Comparison of ENCODE assay signal across 8 cellular contexts in the genomic region with DNA sequence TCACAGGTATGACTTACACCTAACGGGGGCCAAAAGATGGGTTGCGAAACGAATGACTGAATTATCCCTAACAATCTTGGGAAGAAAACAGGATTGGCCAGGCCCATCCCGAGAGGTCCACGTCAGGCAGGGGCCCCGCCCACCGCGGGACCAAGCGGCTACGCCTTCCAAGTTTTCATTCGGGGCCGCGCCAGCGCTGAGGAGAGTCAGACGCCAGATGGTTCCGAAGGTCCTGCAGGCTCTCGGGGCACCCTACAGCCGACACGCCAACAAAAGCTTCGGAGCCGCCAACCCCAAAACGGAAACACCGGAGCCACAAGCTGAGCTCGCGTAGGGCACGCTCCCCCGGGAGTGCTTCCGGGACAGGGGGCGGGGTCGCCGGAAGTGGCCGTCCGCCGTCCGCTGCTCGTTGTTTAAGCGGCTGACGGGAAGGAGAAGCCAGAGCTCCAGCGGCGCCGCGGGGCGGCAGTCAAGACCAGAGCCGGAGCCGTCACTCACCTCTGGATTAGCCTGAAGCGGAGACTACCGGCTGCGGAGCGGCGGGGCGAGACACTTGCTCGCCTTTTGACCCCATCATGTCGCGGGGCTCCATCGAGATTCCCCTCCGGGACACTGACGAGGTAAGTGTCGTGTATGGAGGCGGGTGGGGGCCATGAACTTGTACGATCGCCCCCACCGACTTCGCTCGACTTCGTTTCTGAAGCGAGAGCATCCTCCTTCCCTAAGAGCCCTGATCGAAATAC. TPM values are rescaled to one million over a fixed set of nuclear protein-coding genes. Genes with fewer than 3 reads are reported as not detected.
A peak's percentile ranks its signal among the peaks of the same experiment; 100 is the strongest.
DNase-seq lines count a peak whose midpoint lies in the region; ATAC-seq and TF ChIP-seq lines count a peak whose summit lies in the region.

Gene CTR9 (plus strand): TSS at position 409 of the 743 bp plus-strand sequence. CDS start 167 bp downstream, at position 576.

- no peaks in the 10 kb centered on the region for H3K9me3 ChIP-seq in mucosa of descending colon

- peak; percentile 94 for ATAC-seq in GM21529 (IDR thresholded peaks at IDR 0.05; ENCODE audit: unreplicated experiment)
- ATAC-seq in mucosa of descending colon: peak; percentile 99

- TF ChIP-seq CTCF in epithelial cell of esophagus (IDR thresholded peaks at IDR 0.05; ENCODE audit: insufficient read depth, low read depth, low read length, missing control alignments) (peak; percentile 39), mucosa of descending colon (IDR thresholded peaks at IDR 0.05) (no peak)

- peaks cover 7% of the 10 kb centered on the region for H3K4me1 ChIP-seq in mucosa of descending colon (ENCODE audit: low read depth)

- no peak for TF ChIP-seq RAD21 in Ishikawa (IDR thresholded peaks at IDR 0.05; ENCODE audit: low read depth)

- DNase-seq in DMS153 treated with DMSO at 0.1 percent for 48 hours (lab: John Stamatoyannopoulos, UW; ENCODE audit: unreplicated experiment) (peak; percentile 94), OCI-M2 (lab: John Stamatoyannopoulos, UW; ENCODE audit: unreplicated experiment) (peak; percentile 65), activated T-cell treated with anti-CD3 and anti-CD28 coated beads for 4 hours (peak; percentile 81), epithelial cell of esophagus (ENCODE audit: low read depth) (peak; percentile 97), mucosa of descending colon (peak; percentile 95 to 97 (median 96))
- DNase-seq in stimulated activated CD8-positive, alpha-beta memory T cell treated with anti-CD3 and anti-CD28 coated beads, Interleukin-4, amount 100 ng/mL, for 4 hours (ENCODE audit: low read depth in 2 of 2, low spot score in 1 of 2): peak; percentile 72 to 80

- no peaks in the 10 kb centered on the region for H3K36me3 ChIP-seq in mucosa of descending colon (ENCODE audit: low read depth)

- TF ChIP-seq EP300 in Ishikawa (IDR thresholded peaks at IDR 0.05; ENCODE audit: borderline replicate concordance): no peak

- intact Hi-C loops in mucosa of descending colon (cut with DNase I, micrococcal nuclease): no loop called here

- H3K4me3 ChIP-seq in epithelial cell of esophagus (ENCODE audit: low read length): peak within 1 kb of the TSS; percentile 94
- peak within 1 kb of the TSS; percentile 65 for H3K4me3 ChIP-seq in mucosa of descending colon

TF ChIP-seq in Ishikawa, 13 proteins besides CTCF, POLR2A, EP300 and RAD21:
- TF ChIP-seq USF1 (IDR thresholded peaks at IDR 0.05) (0 out of 2 replicates have a peak, but pooled peaks have one; percentile 8), TAF1 (IDR thresholded peaks at IDR 0.05; ENCODE audit: low read depth) (peak; percentile 91), CEBPB (IDR thresholded peaks at IDR 0.05) (peak; percentile 95), EGR1 (IDR thresholded peaks at IDR 0.05) (peak; percentile 43; the same call in 1 of the 2 replicates), NFIC (IDR thresholded peaks at IDR 0.05) (no peak), FOXM1 (IDR thresholded peaks at IDR 0.05; ENCODE audit: borderline replicate concordance, low read depth) (no peak), TEAD4 (IDR thresholded peaks at IDR 0.05) (no peak; the same call in 1 of the 2 replicates), TCF12 (IDR thresholded peaks at IDR 0.05; ENCODE audit: low read depth) (peak; percentile 65; the same call in 1 of the 2 replicates), CREB1 (IDR thresholded peaks at IDR 0.05; ENCODE audit: low read depth) (peak; percentile 54), YY1 (IDR thresholded peaks at IDR 0.05; ENCODE audit: low read depth) (0 out of 2 replicates have a peak, but pooled peaks have one; percentile 57)
- TF ChIP-seq, protein P1, sequence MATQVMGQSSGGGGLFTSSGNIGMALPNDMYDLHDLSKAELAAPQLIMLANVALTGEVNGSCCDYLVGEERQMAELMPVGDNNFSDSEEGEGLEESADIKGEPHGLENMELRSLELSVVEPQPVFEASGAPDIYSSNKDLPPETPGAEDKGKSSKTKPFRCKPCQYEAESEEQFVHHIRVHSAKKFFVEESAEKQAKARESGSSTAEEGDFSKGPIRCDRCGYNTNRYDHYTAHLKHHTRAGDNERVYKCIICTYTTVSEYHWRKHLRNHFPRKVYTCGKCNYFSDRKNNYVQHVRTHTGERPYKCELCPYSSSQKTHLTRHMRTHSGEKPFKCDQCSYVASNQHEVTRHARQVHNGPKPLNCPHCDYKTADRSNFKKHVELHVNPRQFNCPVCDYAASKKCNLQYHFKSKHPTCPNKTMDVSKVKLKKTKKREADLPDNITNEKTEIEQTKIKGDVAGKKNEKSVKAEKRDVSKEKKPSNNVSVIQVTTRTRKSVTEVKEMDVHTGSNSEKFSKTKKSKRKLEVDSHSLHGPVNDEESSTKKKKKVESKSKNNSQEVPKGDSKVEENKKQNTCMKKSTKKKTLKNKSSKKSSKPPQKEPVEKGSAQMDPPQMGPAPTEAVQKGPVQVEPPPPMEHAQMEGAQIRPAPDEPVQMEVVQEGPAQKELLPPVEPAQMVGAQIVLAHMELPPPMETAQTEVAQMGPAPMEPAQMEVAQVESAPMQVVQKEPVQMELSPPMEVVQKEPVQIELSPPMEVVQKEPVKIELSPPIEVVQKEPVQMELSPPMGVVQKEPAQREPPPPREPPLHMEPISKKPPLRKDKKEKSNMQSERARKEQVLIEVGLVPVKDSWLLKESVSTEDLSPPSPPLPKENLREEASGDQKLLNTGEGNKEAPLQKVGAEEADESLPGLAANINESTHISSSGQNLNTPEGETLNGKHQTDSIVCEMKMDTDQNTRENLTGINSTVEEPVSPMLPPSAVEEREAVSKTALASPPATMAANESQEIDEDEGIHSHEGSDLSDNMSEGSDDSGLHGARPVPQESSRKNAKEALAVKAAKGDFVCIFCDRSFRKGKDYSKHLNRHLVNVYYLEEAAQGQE (IDR thresholded peaks at IDR 0.05; ENCODE audit: low read depth): no peak
- TF ChIP-seq, protein P2, sequence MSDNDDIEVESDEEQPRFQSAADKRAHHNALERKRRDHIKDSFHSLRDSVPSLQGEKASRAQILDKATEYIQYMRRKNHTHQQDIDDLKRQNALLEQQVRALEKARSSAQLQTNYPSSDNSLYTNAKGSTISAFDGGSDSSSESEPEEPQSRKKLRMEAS (IDR thresholded peaks at IDR 0.05): peak; percentile 89

RNA-seq across cellular contexts. Expression of gene CTR9, which starts in this region (rescaled TPM):
- total RNA-seq in mucosa of descending colon: 10 to 100 TPM; 27.1 to 30.9 (median 27.4) TPM

Comparison
In these comparisons a context has a peak if more than half of its experiments do, and no peak if none do; other contexts are left out.
1. Peak in every context shown above with its lines: DNase-seq, ATAC-seq and H3K4me3 ChIP-seq.